In genomic region chr3:81753416-81754014, GRCh38 we compare ENCODE assay signal across 15 cellular contexts.
"Had no signal": no experiment of that assay in that cellular context is flagged by ENCODE, and none has a peak within 500 bp of the region (broad histone marks: within the 10 kb centered on the region; RNA-seq: fewer than 3 reads in every experiment).

No MANE protein-coding gene starts in this region.

- H3K9me3 ChIP-seq: ovary, testis had no signal

- ATAC-seq: sciatic nerve; stimulated activated naive CD8-positive, alpha-beta T cell treated with anti-CD3 and anti-CD28 coated beads, Interleukin-15, amount 100 ng/mL, for 72 hours had no signal

- H3K4me3 ChIP-seq: cardiac muscle cell, dorsolateral prefrontal cortex, ovary, testis had no signal

- H3K4me1 ChIP-seq: testis had no signal

- DNase-seq: activated CD4-positive, alpha-beta T cell treated with anti-CD3 and anti-CD28 coated beads for 1 hour; activated CD4-positive, alpha-beta T cell treated with anti-CD3 and anti-CD28 coated beads, Interleukin-2, amount 50 U/mL, for 4 hours; activated effector memory CD4-positive, alpha-beta T cell treated with Interleukin-2 at 50 U/mL for 16 hours; activated naive CD4-positive, alpha-beta T cell treated with anti-CD3 and anti-CD28 coated beads, Interleukin-2, amount 50 U/mL, for 16 hours; activated T-cell treated with anti-CD3 and anti-CD28 coated beads, Interleukin-2, amount 50 U/mL, for 1 hour; dorsolateral prefrontal cortex; islet precursor cell; midbrain; ovary; stimulated activated CD4-positive, alpha-beta T cell treated with anti-CD3 and anti-CD28 coated beads, Interleukin-1b, Interleukin-23, amount 100 ng/mL, for 48 hours; stimulated activated naive CD8-positive, alpha-beta T cell treated with anti-CD3 and anti-CD28 coated beads, Interleukin-15, amount 100 ng/mL, for 72 hours; T1000; testis had no signal

- H3K27me3 ChIP-seq: cardiac muscle cell, dorsolateral prefrontal cortex, ovary, testis had no signal

- H3K36me3 ChIP-seq: cardiac muscle cell, ovary had no signal
